19 cellular contexts compared by ENCODE assay signal in the genomic region with DNA sequence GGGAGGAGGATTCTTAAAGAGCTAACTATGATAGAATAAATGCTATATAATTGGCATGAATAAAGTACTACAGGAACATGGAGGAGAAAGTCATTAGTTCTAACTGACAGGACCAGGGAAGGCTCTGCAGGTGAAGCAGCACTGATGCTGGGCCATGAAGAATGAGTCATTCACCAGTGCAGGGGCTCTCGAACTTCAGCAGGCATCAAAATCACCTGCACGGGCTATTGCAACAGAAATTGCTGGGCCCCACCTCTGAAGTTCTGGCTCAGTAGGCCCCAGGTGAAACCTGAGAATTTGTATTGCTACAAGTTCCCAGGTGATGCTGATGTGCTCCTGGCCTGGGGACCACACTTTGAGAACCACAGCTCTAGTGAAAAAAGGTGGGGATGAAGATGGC. TPM values are rescaled to one million over a fixed set of nuclear protein-coding genes. Genes with fewer than 3 reads are reported as not detected.
DNase-seq lines count a peak whose midpoint lies in the region; ATAC-seq lines count a peak whose summit lies in the region.
"Had no signal": no experiment of that assay in that cellular context is flagged by ENCODE, and none has a peak within 500 bp of the region (broad histone marks: within the 10 kb centered on the region; RNA-seq: fewer than 3 reads in every experiment).

No MANE protein-coding gene starts in this region.

- DNase-seq in COLO668 (lab: John Stamatoyannopoulos, UW; ENCODE audit: unreplicated experiment), result peak; percentile 55
- peak; percentile 77 for DNase-seq in DMS79 (lab: John Stamatoyannopoulos, UW)
- peak; percentile 86 for DNase-seq in NCI-H510A (lab: John Stamatoyannopoulos, UW)
- DNase-seq in left kidney (ENCODE audit: low read depth, low spot score), result peak; percentile 3
- DNase-seq in left ventricle myocardium superior, result no peak
- DNase-seq: CD4-positive, alpha-beta T cell; DMS 273 treated with DMSO at 0.1 percent for 48 hours; GDM1; GOT3; HCEC 1CT; IMR-90; NCI-H1694 treated with DMSO at 0.1 percent for 48 hours; NCI-H2171; OCI-M1 had no signal

- intact Hi-C loops in left ventricle myocardium superior (cut with micrococcal nuclease), result no loop called here

- ATAC-seq in GM21717 (IDR thresholded peaks at IDR 0.05; ENCODE audit: unreplicated experiment) (no peak), HG03139 (IDR thresholded peaks at IDR 0.05; ENCODE audit: unreplicated experiment) (no peak), left ventricle myocardium superior (no peak)
- ATAC-seq: Right ventricle myocardium inferior had no signal

RNA-seq across cellular contexts. Expression of a gene that starts 33.7 kb away (rescaled TPM):
- total RNA-seq in left ventricle myocardium superior, result 19.6 TPM
- total RNA-seq: CD4-positive, alpha-beta T cell; SJSA1; T-helper 1 cell treated with Interleukin-12 subunit alpha and Interleukin-12 subunit beta and Interleukin-4 antibody, amounts not matched to agents 30 ng/mL and 1 ng/mL, for 36 hours had no signal
